ENCODE assay signal across 8 cellular contexts in genomic region chr12:89352492-89353187, GRCh38. TPM values are rescaled to one million over a fixed set of nuclear protein-coding genes. Genes with fewer than 3 reads are reported as not detected.
DNase-seq lines count a peak whose midpoint lies in the region; ATAC-seq and TF ChIP-seq lines count a peak whose summit lies in the region.

TSS of gene DUSP6 (minus strand) at chr12:89352501. CDS start at chr12:89352039, 462 bp downstream.

- H3K9me3 ChIP-seq in tibial artery: no peaks in the 10 kb centered on the region

- TF ChIP-seq CTCF in tibial artery (IDR thresholded peaks at IDR 0.05): no peak

- H3K4me3 ChIP-seq in tibial artery: peak within 1 kb of the TSS; percentile 74 to 90

- H3K27me3 ChIP-seq in tibial artery: no peaks in the 10 kb centered on the region

- H3K4me1 ChIP-seq in tibial artery: peaks cover 0 to 43% (median 12%) of the 10 kb centered on the region in 4 donors

- H3K36me3 ChIP-seq in tibial artery: peaks cover 0 to 9% (median 7%) of the 10 kb centered on the region in 3 donors

- DNase-seq in DMS79 treated with DMSO at 0.1 percent for 48 hours (lab: John Stamatoyannopoulos, UW) (peak; percentile 98), NCI-H187 treated with DMSO at 0.1 percent for 48 hours (lab: John Stamatoyannopoulos, UW) (peak; percentile 94), T-helper 22 cell (ENCODE audit: low read depth) (peak; percentile 77), left cardiac atrium (peak; percentile 96), pons (ENCODE audit: low spot score) (peak; percentile 96), tibial artery (peak; percentile 96 to 97)

- intact Hi-C loops in left cardiac atrium (cut with DNase I): loop anchor here (2.0 to 5.0 kb wide), 5 partner anchors 40 to 300 kb away; no protein-coding TSS in a partner anchor
- intact Hi-C loops in tibial artery (cut with DNase I; ENCODE audit: low total_unique reads): loop anchor here (5.0 to 10.0 kb wide), 2 partner anchors 100 to 362 kb away; no protein-coding TSS in a partner anchor

- ATAC-seq in HG02588 (IDR thresholded peaks at IDR 0.05; ENCODE audit: unreplicated experiment) (peak; percentile 48), left cardiac atrium (peak; percentile 72 to 81)

- H3K27ac ChIP-seq in angular gyrus (ENCODE audit: low read depth, low read length) (peak within 1 kb of the TSS; percentile 75), tibial artery (peak within 1 kb of the TSS; percentile 95 to 96)

RNA-seq across cellular contexts. Expression of gene DUSP6, which starts in this region (rescaled TPM):
- total RNA-seq in left cardiac atrium: 10 to 100 TPM; 47.8 to 53.2 TPM

Comparison
In these comparisons a context has a peak if more than half of its experiments do, and no peak if none do; other contexts are left out.
1. Peak in every context shown above with its lines: DNase-seq, ATAC-seq, H3K4me3 ChIP-seq and H3K27ac ChIP-seq.